In genomic region chr16:1216296-1216619, GRCh38 we compare ENCODE assay signal across 20 cellular contexts. TPM values are rescaled to one million over a fixed set of nuclear protein-coding genes. Genes with fewer than 3 reads are reported as not detected.
DNase-seq lines count a peak whose midpoint lies in the region; ATAC-seq and TF ChIP-seq lines count a peak whose summit lies in the region.
"Had no signal": no experiment of that assay in that cellular context is flagged by ENCODE, and none has a peak within 500 bp of the region (broad histone marks: within the 10 kb centered on the region; RNA-seq: fewer than 3 reads in every experiment).

No MANE protein-coding gene starts in this region.

- no peak overlapping the region for H3K4me3 ChIP-seq in WERI-Rb-1 (ENCODE audit: low read depth, low read length)
- H3K4me3 ChIP-seq in suprapubic skin: no peak overlapping the region
- H3K4me3 ChIP-seq: BLaER1 treated with 17β-estradiol and CSF1 and Interleukin-3, amounts not matched to agents 10 nM and 100 nM; HAP-1 had no signal

- no peak for TF ChIP-seq POLR2A in suprapubic skin (IDR thresholded peaks at IDR 0.05)

- H3K36me3 Mint-ChIP-seq in stimulated activated naive B cell treated with anti-CD40 and anti-IgM and Interleukin-4, amounts not matched to agents 10 μg/mL and 1 μg/mL and 100 μg/mL, for 72 hours: no peaks in the 10 kb centered on the region
- H3K36me3 Mint-ChIP-seq in naive thymus-derived CD8-positive, alpha-beta T cell: peaks cover 0 to 2% (median 0%) of the 10 kb centered on the region in 3 donors
- H3K36me3 Mint-ChIP-seq: CD8-positive, alpha-beta T cell had no signal

- peak overlapping the region; percentile 54 for H3K27ac Mint-ChIP-seq in stimulated activated naive B cell treated with anti-CD40 and anti-IgM and Interleukin-4, amounts not matched to agents 10 μg/mL and 1 μg/mL and 100 μg/mL, for 72 hours
- no peak overlapping the region for H3K27ac Mint-ChIP-seq in naive thymus-derived CD8-positive, alpha-beta T cell
- H3K27ac Mint-ChIP-seq: CD8-positive, alpha-beta T cell; T-helper 1 cell treated with Interleukin-12 subunit alpha and Interleukin-12 subunit beta and Interleukin-4 antibody, amounts not matched to agents 30 μg/mL and 1 μg/mL, for 36 hours had no signal

- no peaks in the 10 kb centered on the region for H3K27me3 Mint-ChIP-seq in stimulated activated naive B cell treated with anti-CD40 and anti-IgM and Interleukin-4, amounts not matched to agents 10 μg/mL and 1 μg/mL and 100 μg/mL, for 72 hours
- peaks cover 0 to 3% (median 0%) of the 10 kb centered on the region in 5 donors for H3K27me3 Mint-ChIP-seq in naive thymus-derived CD8-positive, alpha-beta T cell

- H3K27me3 ChIP-seq in WERI-Rb-1 (ENCODE audit: insufficient read depth, low read depth, severe bottlenecking) (no peaks in the 10 kb centered on the region), suprapubic skin (peaks cover 27% of the 10 kb centered on the region)
- H3K27me3 ChIP-seq: BLaER1 treated with 17β-estradiol and CSF1 and Interleukin-3, amounts not matched to agents 10 nM and 100 nM had no signal

- no peak for ATAC-seq in stimulated activated naive B cell treated with anti-CD40 and anti-IgM and Interleukin-4, amounts not matched to agents 10 μg/mL and 1 μg/mL and 100 μg/mL, for 72 hours (replicated peaks)
- ATAC-seq in naive thymus-derived CD8-positive, alpha-beta T cell: no peak
- ATAC-seq in HG03108 (IDR thresholded peaks at IDR 0.05; ENCODE audit: unreplicated experiment): no peak
- ATAC-seq: CD8-positive, alpha-beta T cell had no signal

- H3K4me1 ChIP-seq in suprapubic skin: no peaks in the 10 kb centered on the region
- H3K4me1 ChIP-seq: HAP-1 had no signal

- H3K9me3 ChIP-seq in WERI-Rb-1 (ENCODE audit: severe bottlenecking): no peaks in the 10 kb centered on the region
- no peaks in the 10 kb centered on the region for H3K9me3 ChIP-seq in suprapubic skin
- H3K9me3 ChIP-seq: BLaER1 treated with 17β-estradiol and CSF1 and Interleukin-3, amounts not matched to agents 10 nM and 100 nM; HAP-1 had no signal

- H3K9me3 Mint-ChIP-seq in stimulated activated naive B cell treated with anti-CD40 and anti-IgM and Interleukin-4, amounts not matched to agents 10 μg/mL and 1 μg/mL and 100 μg/mL, for 72 hours: no peaks in the 10 kb centered on the region
- no peaks in the 10 kb centered on the region for H3K9me3 Mint-ChIP-seq in naive thymus-derived CD8-positive, alpha-beta T cell
- H3K9me3 Mint-ChIP-seq: CD8-positive, alpha-beta T cell; T-helper 1 cell treated with Interleukin-12 subunit alpha and Interleukin-12 subunit beta and Interleukin-4 antibody, amounts not matched to agents 30 μg/mL and 1 μg/mL, for 36 hours had no signal

- TF ChIP-seq EP300 in Ishikawa (IDR thresholded peaks at IDR 0.05; ENCODE audit: borderline replicate concordance): no peak
- TF ChIP-seq EP300 in suprapubic skin (IDR thresholded peaks at IDR 0.05): no peak

- TF ChIP-seq CTCF in WERI-Rb-1 (IDR thresholded peaks at IDR 0.05; ENCODE audit: low read depth, low read length) (no peak), suprapubic skin (IDR thresholded peaks at IDR 0.05) (no peak)

- TF ChIP-seq RAD21 in Ishikawa (IDR thresholded peaks at IDR 0.05; ENCODE audit: low read depth): peak; percentile 31; the same call in 1 of the 2 replicates

- H3K4me1 Mint-ChIP-seq in stimulated activated naive B cell treated with anti-CD40 and anti-IgM and Interleukin-4, amounts not matched to agents 10 μg/mL and 1 μg/mL and 100 μg/mL, for 72 hours: no peaks in the 10 kb centered on the region
- H3K4me1 Mint-ChIP-seq in naive thymus-derived CD8-positive, alpha-beta T cell: peaks cover 0 to 2% (median 0%) of the 10 kb centered on the region in 4 donors

- no peak overlapping the region for H3K4me3 Mint-ChIP-seq in stimulated activated naive B cell treated with anti-CD40 and anti-IgM and Interleukin-4, amounts not matched to agents 10 μg/mL and 1 μg/mL and 100 μg/mL, for 72 hours
- H3K4me3 Mint-ChIP-seq in naive thymus-derived CD8-positive, alpha-beta T cell: no peak overlapping the region
- H3K4me3 Mint-ChIP-seq: CD8-positive, alpha-beta T cell; T-helper 1 cell treated with Interleukin-12 subunit alpha and Interleukin-12 subunit beta and Interleukin-4 antibody, amounts not matched to agents 30 μg/mL and 1 μg/mL, for 36 hours had no signal

- DNase-seq in DMS53 (lab: John Stamatoyannopoulos, UW) (peak; percentile 35), DMS53 treated with DMSO at 0.1 percent for 48 hours (lab: John Stamatoyannopoulos, UW; ENCODE audit: unreplicated experiment) (no peak), WERI-Rb-1 (no peak), suprapubic skin (ENCODE audit: low spot score in 2 of 2) (no peak)
- no peak for DNase-seq in stimulated activated naive B cell treated with anti-CD40 and anti-IgM and Interleukin-4, amounts not matched to agents 10 μg/mL and 1 μg/mL and 100 μg/mL, for 72 hours
- no peak for DNase-seq in naive thymus-derived CD8-positive, alpha-beta T cell
- DNase-seq: 8988T; CD8-positive, alpha-beta T cell; DMS79; NCI-H187; NCI-H226; NCI-H524 treated with DMSO at 0.1 percent for 48 hours; OCI-M1; Right ventricle myocardium superior had no signal

- H3K36me3 ChIP-seq in WERI-Rb-1 (peaks cover 93% of the 10 kb centered on the region), suprapubic skin (peaks cover 7% of the 10 kb centered on the region)
- H3K36me3 ChIP-seq: HAP-1 had no signal

- H3K27ac ChIP-seq in WERI-Rb-1 (peak overlapping the region; percentile 34), suprapubic skin (no peak overlapping the region)
- H3K27ac ChIP-seq: BLaER1 treated with 17β-estradiol and CSF1 and Interleukin-3, amounts not matched to agents 10 nM and 100 nM had no signal

- POLR2A ChIA-PET in naive thymus-derived CD8-positive, alpha-beta T cell (lab: Charles Lee): no interaction called here

- 94% methylated on average over 12 of the region's 12 CpGs for WGBS in suprapubic skin

TF ChIP-seq in Ishikawa, 13 proteins besides CTCF, POLR2A, EP300 and RAD21:
- no peak for TF ChIP-seq CREB1 (IDR thresholded peaks at IDR 0.05; ENCODE audit: low read depth)
- TF ChIP-seq TAF1 (IDR thresholded peaks at IDR 0.05; ENCODE audit: low read depth): no peak
- no peak for TF ChIP-seq TCF12 (IDR thresholded peaks at IDR 0.05; ENCODE audit: low read depth)
- TF ChIP-seq FOXM1 (IDR thresholded peaks at IDR 0.05; ENCODE audit: borderline replicate concordance, low read depth): no peak
- no peak for TF ChIP-seq YY1 (IDR thresholded peaks at IDR 0.05; ENCODE audit: low read depth)
- TF ChIP-seq EGR1 (IDR thresholded peaks at IDR 0.05): no peak
- no peak for TF ChIP-seq TEAD4 (IDR thresholded peaks at IDR 0.05)
- no peak for TF ChIP-seq NFIC (IDR thresholded peaks at IDR 0.05)
- TF ChIP-seq MAX (IDR thresholded peaks at IDR 0.05): peak; percentile 59; the same call in 1 of the 2 replicates
- TF ChIP-seq, protein P1, sequence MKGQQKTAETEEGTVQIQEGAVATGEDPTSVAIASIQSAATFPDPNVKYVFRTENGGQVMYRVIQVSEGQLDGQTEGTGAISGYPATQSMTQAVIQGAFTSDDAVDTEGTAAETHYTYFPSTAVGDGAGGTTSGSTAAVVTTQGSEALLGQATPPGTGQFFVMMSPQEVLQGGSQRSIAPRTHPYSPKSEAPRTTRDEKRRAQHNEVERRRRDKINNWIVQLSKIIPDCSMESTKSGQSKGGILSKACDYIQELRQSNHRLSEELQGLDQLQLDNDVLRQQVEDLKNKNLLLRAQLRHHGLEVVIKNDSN (IDR thresholded peaks at IDR 0.05): no peak
- 0 out of 2 replicates have a peak, but pooled peaks have one; percentile 50 for TF ChIP-seq ZBTB7A (IDR thresholded peaks at IDR 0.05; ENCODE audit: low read depth)
- TF ChIP-seq, protein P2, sequence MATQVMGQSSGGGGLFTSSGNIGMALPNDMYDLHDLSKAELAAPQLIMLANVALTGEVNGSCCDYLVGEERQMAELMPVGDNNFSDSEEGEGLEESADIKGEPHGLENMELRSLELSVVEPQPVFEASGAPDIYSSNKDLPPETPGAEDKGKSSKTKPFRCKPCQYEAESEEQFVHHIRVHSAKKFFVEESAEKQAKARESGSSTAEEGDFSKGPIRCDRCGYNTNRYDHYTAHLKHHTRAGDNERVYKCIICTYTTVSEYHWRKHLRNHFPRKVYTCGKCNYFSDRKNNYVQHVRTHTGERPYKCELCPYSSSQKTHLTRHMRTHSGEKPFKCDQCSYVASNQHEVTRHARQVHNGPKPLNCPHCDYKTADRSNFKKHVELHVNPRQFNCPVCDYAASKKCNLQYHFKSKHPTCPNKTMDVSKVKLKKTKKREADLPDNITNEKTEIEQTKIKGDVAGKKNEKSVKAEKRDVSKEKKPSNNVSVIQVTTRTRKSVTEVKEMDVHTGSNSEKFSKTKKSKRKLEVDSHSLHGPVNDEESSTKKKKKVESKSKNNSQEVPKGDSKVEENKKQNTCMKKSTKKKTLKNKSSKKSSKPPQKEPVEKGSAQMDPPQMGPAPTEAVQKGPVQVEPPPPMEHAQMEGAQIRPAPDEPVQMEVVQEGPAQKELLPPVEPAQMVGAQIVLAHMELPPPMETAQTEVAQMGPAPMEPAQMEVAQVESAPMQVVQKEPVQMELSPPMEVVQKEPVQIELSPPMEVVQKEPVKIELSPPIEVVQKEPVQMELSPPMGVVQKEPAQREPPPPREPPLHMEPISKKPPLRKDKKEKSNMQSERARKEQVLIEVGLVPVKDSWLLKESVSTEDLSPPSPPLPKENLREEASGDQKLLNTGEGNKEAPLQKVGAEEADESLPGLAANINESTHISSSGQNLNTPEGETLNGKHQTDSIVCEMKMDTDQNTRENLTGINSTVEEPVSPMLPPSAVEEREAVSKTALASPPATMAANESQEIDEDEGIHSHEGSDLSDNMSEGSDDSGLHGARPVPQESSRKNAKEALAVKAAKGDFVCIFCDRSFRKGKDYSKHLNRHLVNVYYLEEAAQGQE (IDR thresholded peaks at IDR 0.05; ENCODE audit: low read depth): no peak

RNA-seq across cellular contexts. Expression of gene TPSG1, which starts 8.8 kb away (rescaled TPM):
- 1 to 10 TPM in 1 of 4 donors, not detected in 3; 1.6 TPM for total RNA-seq in suprapubic skin
- not detected for total RNA-seq in naive thymus-derived CD8-positive, alpha-beta T cell
- polyA plus RNA-seq in naive thymus-derived CD8-positive, alpha-beta T cell: not detected
- total RNA-seq: CD8-positive, alpha-beta T cell; M059J had no signal

RNA-seq across cellular contexts. Expression of gene TPSB2, which starts 13.7 kb away (rescaled TPM):
- total RNA-seq in suprapubic skin: 10 to 100 TPM; 13.0 to 36.9 (median 22.5) TPM
- total RNA-seq in naive thymus-derived CD8-positive, alpha-beta T cell: not detected
- polyA plus RNA-seq in naive thymus-derived CD8-positive, alpha-beta T cell: not detected
- total RNA-seq: CD8-positive, alpha-beta T cell; M059J had no signal

RNA-seq across cellular contexts. Expression of gene TPSAB1, which starts 24.2 kb away (rescaled TPM):
- 10 to 100 TPM in 3 of 4 donors, 1 to 10 TPM in 1; 6.0 to 36.8 (median 16.5) TPM for total RNA-seq in suprapubic skin
- total RNA-seq in naive thymus-derived CD8-positive, alpha-beta T cell: not detected
- polyA plus RNA-seq in naive thymus-derived CD8-positive, alpha-beta T cell: not detected
- total RNA-seq: CD8-positive, alpha-beta T cell; M059J had no signal

RNA-seq across cellular contexts. Expression of gene TPSD1, which starts 39.6 kb away (rescaled TPM):
- 10 to 100 TPM in 1 of 4 donors, under 1 TPM in 2, not detected in 1; 0.38 to 11.6 (median 0.83) TPM for total RNA-seq in suprapubic skin
- total RNA-seq in naive thymus-derived CD8-positive, alpha-beta T cell: not detected
- polyA plus RNA-seq in naive thymus-derived CD8-positive, alpha-beta T cell: not detected
- total RNA-seq: CD8-positive, alpha-beta T cell; M059J had no signal

Comparison
In these comparisons a context has a peak if more than half of its experiments do, and no peak if none do; other contexts are left out.
1. RNA of gene TPSB2, which starts 13.7 kb away (total RNA-seq): 13.0 to 36.9 TPM in suprapubic skin; not detected in naive thymus-derived CD8-positive, alpha-beta T cell; every median in the first group is over 10 times any median in the second.
2. RNA of gene TPSAB1, which starts 24.2 kb away (total RNA-seq): 6.0 to 36.8 TPM in suprapubic skin; not detected in naive thymus-derived CD8-positive, alpha-beta T cell; every median in the first group is over 4 times any median in the second.